Comparison of ENCODE assay signal across 9 cellular contexts in genomic region chr9:132141364-132141947, GRCh38. TPM values are rescaled to one million over a fixed set of nuclear protein-coding genes. Genes with fewer than 3 reads are reported as not detected.
DNase-seq lines count a peak whose midpoint lies in the region; ATAC-seq and TF ChIP-seq lines count a peak whose summit lies in the region.
"Had no signal": no experiment of that assay in that cellular context is flagged by ENCODE, and none has a peak within 500 bp of the region (broad histone marks: within the 10 kb centered on the region; RNA-seq: fewer than 3 reads in every experiment).

No MANE protein-coding gene starts in this region.

- peaks cover 41% of the 10 kb centered on the region for H3F3A ChIP-seq in neural progenitor cell (ENCODE audit: low read depth)

- peaks cover 4% of the 10 kb centered on the region for H4K20me1 ChIP-seq in neural progenitor cell (ENCODE audit: low read depth)

- no peak overlapping the region for H3K9ac ChIP-seq in neural progenitor cell

- peaks cover 38% of the 10 kb centered on the region for H3K4me1 ChIP-seq in neural progenitor cell

- no peaks in the 10 kb centered on the region for H3K9me3 Mint-ChIP-seq in neural progenitor cell

- H3K27ac Mint-ChIP-seq in neural progenitor cell: peak overlapping the region; percentile 94

- TF ChIP-seq POLR2A in GM18505 (IDR thresholded peaks at IDR 0.05; ENCODE audit: borderline replicate concordance, extremely low read depth, insufficient read depth, insufficient read length): no peak

- no peak overlapping the region for H3K27ac ChIP-seq in neural progenitor cell

- H3K4me3 Mint-ChIP-seq in neural progenitor cell: peak overlapping the region; percentile 81

- no peaks in the 10 kb centered on the region for H3K36me3 ChIP-seq in neural progenitor cell

- peak; percentile 23 for DNase-seq in H4 (ENCODE audit: low spot score)
- DNase-seq in NCI-H774 (lab: John Stamatoyannopoulos, UW): peak; percentile 43
- DNase-seq in epithelial cell of esophagus (ENCODE audit: low read depth): no peak
- peak; percentile 89 for DNase-seq in neural progenitor cell (ENCODE audit: low spot score)
- DNase-seq in T-helper 9 cell: no peak
- no peak for DNase-seq in NCI-H128 (lab: John Stamatoyannopoulos, UW; ENCODE audit: unreplicated experiment)

- TF ChIP-seq CTCF in epithelial cell of esophagus (IDR thresholded peaks at IDR 0.05; ENCODE audit: insufficient read depth, low read depth, low read length, missing control alignments): no peak
- TF ChIP-seq CTCF in neural progenitor cell (IDR thresholded peaks at IDR 0.05): no peak

- H3K4me3 ChIP-seq in epithelial cell of esophagus (ENCODE audit: low read length) (peak overlapping the region; percentile 6), neural progenitor cell (peak overlapping the region; percentile 40)
- H3K4me3 ChIP-seq: K562 had no signal

- no peaks in the 10 kb centered on the region for H3K9me3 ChIP-seq in neural progenitor cell (ENCODE audit: low read depth)

- peaks cover 34% of the 10 kb centered on the region for H3K27me3 ChIP-seq in neural progenitor cell

- H3K4me1 Mint-ChIP-seq in neural progenitor cell: peaks cover 50% of the 10 kb centered on the region

- H3K4me2 ChIP-seq in neural progenitor cell: peak overlapping the region; percentile 70

- H3K27me3 Mint-ChIP-seq in neural progenitor cell (ENCODE audit: insufficient read depth, low read depth): peaks cover 29% of the 10 kb centered on the region

- H2AFZ ChIP-seq in neural progenitor cell (replicated peaks): peak overlapping the region; percentile 44

- ATAC-seq in GM18505 (IDR thresholded peaks at IDR 0.05; ENCODE audit: unreplicated experiment) (no peak), HG03521 (IDR thresholded peaks at IDR 0.05; ENCODE audit: unreplicated experiment) (no peak)
- ATAC-seq: K562 had no signal

- H3K79me2 ChIP-seq in neural progenitor cell (ENCODE audit: low read depth): no peaks in the 10 kb centered on the region

- H3K36me3 Mint-ChIP-seq in neural progenitor cell: no peaks in the 10 kb centered on the region

RNA-seq across cellular contexts. Expression of gene NTNG2, which starts 20.4 kb away (rescaled TPM):
- total RNA-seq in H4 (2014; rRNA removed; shearing (Covaris generic)): 0.95 and 1.7 TPM in 2 replicates
- 1.0 and 1.2 TPM in 2 replicates for total RNA-seq in neural progenitor cell (ENCODE audit: low replicate concordance)

Comparison
In these comparisons a context has a peak if more than half of its experiments do, and no peak if none do; other contexts are left out.
1. DNase-seq: peak in H4 (single experiment), NCI-H774 (single experiment) and neural progenitor cell (single experiment); none in epithelial cell of esophagus (single experiment), T-helper 9 cell (single experiment) and NCI-H128 (single experiment).